Comparison of ENCODE assay signal across 24 cellular contexts in genomic region chr12:95974358-95974757, GRCh38. TPM values are rescaled to one million over a fixed set of nuclear protein-coding genes. Genes with fewer than 3 reads are reported as not detected.
A peak's percentile ranks its signal among the peaks of the same experiment; 100 is the strongest.
DNase-seq lines count a peak whose midpoint lies in the region; ATAC-seq, FAIRE-seq and TF ChIP-seq lines count a peak whose summit lies in the region.
"Had no signal": no experiment of that assay in that cellular context is flagged by ENCODE, and none has a peak within 500 bp of the region (broad histone marks: within the 10 kb centered on the region; RNA-seq: fewer than 3 reads in every experiment).

No MANE protein-coding gene starts in this region.

- no peaks in the 10 kb centered on the region for H3K36me3 ChIP-seq in HepG2 (replicated peaks in 1 of 2; ENCODE audit: control insufficient read depth in 1 of 2, insufficient read depth in 2 of 2, low read length in 2 of 2)
- peaks cover 0 to 8% (median 4%) of the 10 kb centered on the region in 4 donors for H3K36me3 ChIP-seq in right lobe of liver
- no peaks in the 10 kb centered on the region for H3K36me3 ChIP-seq in esophagus muscularis mucosa
- H3K36me3 ChIP-seq in breast epithelium: no peaks in the 10 kb centered on the region

- no peak overlapping the region for H2AFZ ChIP-seq in HepG2 (ENCODE audit: low read length)
- H2AFZ ChIP-seq: GM23248 had no signal

- H3K4me2 ChIP-seq in HepG2 (ENCODE audit: low read depth, low read length): peak overlapping the region; percentile 74
- H3K4me2 ChIP-seq: A549 had no signal

- H3K27me3 Mint-ChIP-seq in progenitor cell of endocrine pancreas: peaks cover 4% of the 10 kb centered on the region
- H3K27me3 Mint-ChIP-seq: CD4-positive, alpha-beta memory T cell had no signal

- no peak overlapping the region for H3K4me3 Mint-ChIP-seq in progenitor cell of endocrine pancreas (ENCODE audit: low read depth)
- H3K4me3 Mint-ChIP-seq: CD4-positive, alpha-beta memory T cell had no signal

- H3K4me1 ChIP-seq in HepG2 (ENCODE audit: insufficient read depth, low read length) (peaks cover 83% of the 10 kb centered on the region), right lobe of liver (peaks cover 0 to 67% (median 13%) of the 10 kb centered on the region in 4 donors), esophagus muscularis mucosa (no peaks in the 10 kb centered on the region), breast epithelium (no peaks in the 10 kb centered on the region)
- H3K4me1 ChIP-seq: A549 had no signal

- TF ChIP-seq EP300 in HepG2 (IDR thresholded peaks at IDR 0.05; ENCODE audit: low read depth in 2 of 2, low read length in 2 of 2) (peak; percentile 73 to 98; a peak in 3 of 4 replicates), HepG2 (CRISPR knock-in tag; IDR thresholded peaks at IDR 0.05; ENCODE audit: borderline replicate concordance) (peak; percentile 83; the same call in 1 of the 2 replicates), esophagus muscularis mucosa (IDR thresholded peaks at IDR 0.05) (no peak)

- in situ Hi-C loops in HepG2 (cut with HindIII; ENCODE audit: extremely low pct_ligation_motif_present, low pct_unique_long_range_greater_than_20kb): no loop called here

- H3K36me3 Mint-ChIP-seq in progenitor cell of endocrine pancreas (ENCODE audit: insufficient read depth): no peaks in the 10 kb centered on the region
- H3K36me3 Mint-ChIP-seq: CD4-positive, alpha-beta memory T cell had no signal

- FAIRE-seq in HepG2 (lab: Jason Lieb, UNC): peak; percentile 77
- FAIRE-seq: A549, G401.6, GM12892, H1 had no signal

- H3K9me3 Mint-ChIP-seq in progenitor cell of endocrine pancreas (ENCODE audit: low read depth): no peaks in the 10 kb centered on the region
- H3K9me3 Mint-ChIP-seq: CD4-positive, alpha-beta memory T cell had no signal

- no peaks in the 10 kb centered on the region for H4K20me1 ChIP-seq in HepG2 (ENCODE audit: insufficient read depth, low read length)

- H3K4me3 ChIP-seq in HepG2 (replicated peaks in 1 of 3; ENCODE audit: insufficient read depth in 1 of 3, low read depth in 2 of 3, low read length in 3 of 3): peak overlapping the region in 1 of 3 experiments; percentile 28; a peak in 2 of 6 replicates
- no peak overlapping the region for H3K4me3 ChIP-seq in right lobe of liver
- H3K4me3 ChIP-seq in esophagus muscularis mucosa: no peak overlapping the region
- no peak overlapping the region for H3K4me3 ChIP-seq in breast epithelium
- H3K4me3 ChIP-seq: A549, GM23248 had no signal

- no peak for TF ChIP-seq CTCF in HepG2 (CRISPR knock-in tag; IDR thresholded peaks at IDR 0.05)
- no peak for TF ChIP-seq CTCF in right lobe of liver (IDR thresholded peaks at IDR 0.05)
- no peak for TF ChIP-seq CTCF in progenitor cell of endocrine pancreas (IDR thresholded peaks at IDR 0.05; ENCODE audit: unreplicated experiment)
- no peak for TF ChIP-seq CTCF in esophagus muscularis mucosa (IDR thresholded peaks at IDR 0.05)
- no peak for TF ChIP-seq CTCF in breast epithelium (IDR thresholded peaks at IDR 0.05)

- WGBS in HepG2 (ENCODE audit: low lambda C conversion rate): 6% methylated on average over 2 of the region's 2 CpGs
- WGBS in right lobe of liver (ENCODE audit: insufficient coverage, low coverage, low lambda C conversion rate, missing lambda C conversion rate): 26% methylated on average over 2 of the region's 2 CpGs
- WGBS in esophagus muscularis mucosa: 22% methylated on average over 2 of the region's 2 CpGs

- no peaks in the 10 kb centered on the region for H3K79me2 ChIP-seq in HepG2 (ENCODE audit: insufficient read depth, low read length)

- TF ChIP-seq POLR2A in HepG2 (IDR thresholded peaks at IDR 0.05; ENCODE audit: insufficient read depth in 1 of 2, low read depth in 2 of 2, low read length in 2 of 2) (no peak), right lobe of liver (IDR thresholded peaks at IDR 0.05) (no peak), esophagus muscularis mucosa (IDR thresholded peaks at IDR 0.05; ENCODE audit: low read depth) (no peak), breast epithelium (IDR thresholded peaks at IDR 0.05) (no peak)

- BruUV-seq in HepG2 (replicated peaks; lab: Mats Ljungman, UMichigan): no TSS peak

- no peak for TF ChIP-seq RAD21 in HepG2 (CRISPR knock-in tag; IDR thresholded peaks at IDR 0.05)

- peak; percentile 82 for ATAC-seq in HepG2
- no peak for ATAC-seq in right lobe of liver
- ATAC-seq: A549 had no signal

- DNase-seq in HepG2 (ENCODE audit: low spot score): peak; percentile 86
- no peak for DNase-seq in right lobe of liver
- peak; percentile 21 for DNase-seq in left kidney (ENCODE audit: low read depth, low spot score)
- no peak for DNase-seq in progenitor cell of endocrine pancreas (ENCODE audit: low spot score, unreplicated experiment)
- no peak for DNase-seq in A172 (ENCODE audit: low spot score)
- DNase-seq in esophagus muscularis mucosa (ENCODE audit: extremely low spot score): no peak
- no peak for DNase-seq in breast epithelium (ENCODE audit: low spot score in 2 of 2)
- DNase-seq: ACHN; AML-193; C1 segment of cervical spinal cord; Calu3; CD4-positive, alpha-beta memory T cell; COR-L47; DMS53; DMS79 treated with DMSO at 0.1 percent for 48 hours; GM23248; H7; HCEC 1CT had no signal

- CTCF ChIA-PET in HepG2 (lab: Yijun Ruan, JAX; ENCODE audit: low intra/inter-chr PET ratio, low total read pairs): no interaction called here

- H3K27ac ChIP-seq in HepG2 (ENCODE audit: extremely low read length, insufficient read depth, low read length) (peak overlapping the region; percentile 74), right lobe of liver (peak overlapping the region in 1 of 3 donors; percentile 77), esophagus muscularis mucosa (replicated peaks in 1 of 4) (no peak overlapping the region), breast epithelium (no peak overlapping the region)
- H3K27ac ChIP-seq: 22Rv1, A549, GM23248 had no signal

- peaks cover 15% of the 10 kb centered on the region for H3K4me1 Mint-ChIP-seq in progenitor cell of endocrine pancreas (ENCODE audit: low read depth)
- H3K4me1 Mint-ChIP-seq: CD4-positive, alpha-beta memory T cell had no signal

- intact Hi-C loops in HepG2 (cut with micrococcal nuclease; ENCODE audit: unreplicated experiment): loop anchor here (1.0 kb wide), 1 partner anchor 8 kb away; no protein-coding TSS in a partner anchor
- intact Hi-C loops in right lobe of liver (cut with DNase I): no loop called here
- intact Hi-C loops in esophagus muscularis mucosa (cut with DNase I): no loop called here
- intact Hi-C loops in breast epithelium (cut with DNase I; ENCODE audit: low total_unique reads): no loop called here

- peak overlapping the region; percentile 47; the same call in 1 of the 2 replicates for H3K9ac ChIP-seq in HepG2 (ENCODE audit: insufficient read depth, low read depth, low read length)
- H3K9ac ChIP-seq: GM23248 had no signal

- POLR2A ChIA-PET in HepG2 (lab: Yijun Ruan, JAX): interaction anchor here (0.7 to 7.0 kb wide), 8 partner anchors 8 to 56 kb away, joined by 3 to 92 read pairs (median 6); partner anchors contain the start of genes AMDHD1, CCDC38 and HAL

- H3K9me3 ChIP-seq in HepG2 (ENCODE audit: low read length) (no peaks in the 10 kb centered on the region), right lobe of liver (no peaks in the 10 kb centered on the region), esophagus muscularis mucosa (no peaks in the 10 kb centered on the region), breast epithelium (no peaks in the 10 kb centered on the region)
- H3K9me3 ChIP-seq: A549 had no signal

- H3K27me3 ChIP-seq in HepG2 (ENCODE audit: control insufficient read depth in 1 of 2, insufficient read depth in 2 of 2, low read length in 2 of 2): no peaks in the 10 kb centered on the region
- no peaks in the 10 kb centered on the region for H3K27me3 ChIP-seq in right lobe of liver
- H3K27me3 ChIP-seq in esophagus muscularis mucosa: no peaks in the 10 kb centered on the region
- H3K27me3 ChIP-seq in breast epithelium: no peaks in the 10 kb centered on the region

- H3K27ac Mint-ChIP-seq in progenitor cell of endocrine pancreas: peak overlapping the region; percentile 76

RNA-seq across cellular contexts. Expression of gene HAL, which starts 21.8 kb away (rescaled TPM):
- total RNA-seq in HepG2 (2016; rRNA removed; fragmentation: Illumina TruSeq; extraction: Trizol): 0.56 and 0.89 TPM in 2 replicates
- total RNA-seq in HepG2 (2016; cell fraction: cytosol; rRNA removed; fragmentation: Illumina TruSeq; extraction: Trizol; ENCODE audit: low read depth): 0.10 and 0.26 TPM in 2 replicates
- 0.58 and 1.1 TPM in 2 replicates for total RNA-seq in HepG2 (2016; cell fraction: insoluble cytoplasmic fraction; rRNA removed; fragmentation: Illumina TruSeq; extraction: Trizol)
- total RNA-seq in HepG2 (2016; cell fraction: membrane; rRNA removed; fragmentation: Illumina TruSeq; extraction: Trizol): 0.22 and 0.59 TPM in 2 replicates
- total RNA-seq in HepG2 (2016; cell fraction: nucleus; rRNA removed; fragmentation: Illumina TruSeq; extraction: Trizol): 1.8 and 2.1 TPM in 2 replicates
- polyA plus RNA-seq in HepG2 (2011; rRNA removed): 37.8 and 63.7 TPM in 2 replicates
- 17.0 and 30.5 TPM in 2 replicates for polyA plus RNA-seq in HepG2 (2011; cell fraction: cytosol; rRNA removed)
- 159 and 187 TPM in 2 replicates for polyA plus RNA-seq in HepG2 (2011; cell fraction: nucleus; rRNA removed)
- 38.1 and 88.4 TPM in 2 replicates for polyA plus RNA-seq in HepG2 (2012)
- 0.11 TPM in 2 replicates for polyA plus RNA-seq in HepG2 (2016; cell fraction: cytosol; fragmentation: Illumina TruSeq; extraction: Trizol; ENCODE audit: low read depth)
- 0.50 and 0.67 TPM in 2 replicates for polyA plus RNA-seq in HepG2 (2016; cell fraction: insoluble cytoplasmic fraction; fragmentation: Illumina TruSeq; extraction: Trizol; ENCODE audit: low read depth)
- polyA plus RNA-seq in HepG2 (2016; cell fraction: membrane; fragmentation: Illumina TruSeq; extraction: Trizol; ENCODE audit: low read depth): 0.20 and 0.25 TPM in 2 replicates
- polyA plus RNA-seq in HepG2 (2016; cell fraction: nucleus; fragmentation: Illumina TruSeq; extraction: Trizol; ENCODE audit: insufficient read depth, low read depth): 1.8 and 2.3 TPM in 2 replicates
- 3.5 and 84.7 TPM in 2 replicates for polyA minus RNA-seq in HepG2 (2011; rRNA and poly(A)+ RNA removed; ENCODE audit: low replicate concordance)
- 24.7 and 49.8 TPM in 2 replicates for polyA minus RNA-seq in HepG2 (2011; cell fraction: cytosol; rRNA and poly(A)+ RNA removed)
- 65.0 and 124 TPM in 2 replicates for polyA minus RNA-seq in HepG2 (2011; cell fraction: nucleus; rRNA and poly(A)+ RNA removed)
- total RNA-seq in right lobe of liver: 100 to 1,000 TPM in 5 of 6 experiments, 10 to 100 TPM in 1; 95.8 to 190 (median 174) TPM
- 0.46 and 0.49 TPM in 2 replicates for total RNA-seq in progenitor cell of endocrine pancreas
- not detected in 2 replicates for total RNA-seq in A172 (2014; rRNA removed; shearing (Covaris generic))
- 1 to 10 TPM in 1 of 4 donors, not detected in 3; 1.2 TPM for total RNA-seq in esophagus muscularis mucosa
- 1 to 10 TPM in 1 of 3 donors, under 1 TPM in 2; 0.59 to 4.3 (median 0.98) TPM for total RNA-seq in breast epithelium
- total RNA-seq: GM23248 had no signal
- polyA plus RNA-seq: CD4-positive, alpha-beta memory T cell; GM23248 had no signal

RNA-seq across cellular contexts. Expression of gene AMDHD1, which starts 31.2 kb away (rescaled TPM):
- total RNA-seq in HepG2 (2016; rRNA removed; fragmentation: Illumina TruSeq; extraction: Trizol): 6.2 and 6.5 TPM in 2 replicates
- total RNA-seq in HepG2 (2016; cell fraction: cytosol; rRNA removed; fragmentation: Illumina TruSeq; extraction: Trizol; ENCODE audit: low read depth): 0.91 and 1.2 TPM in 2 replicates
- 6.5 and 6.7 TPM in 2 replicates for total RNA-seq in HepG2 (2016; cell fraction: insoluble cytoplasmic fraction; rRNA removed; fragmentation: Illumina TruSeq; extraction: Trizol)
- total RNA-seq in HepG2 (2016; cell fraction: membrane; rRNA removed; fragmentation: Illumina TruSeq; extraction: Trizol): 2.3 and 2.7 TPM in 2 replicates
- 4.1 and 7.2 TPM in 2 replicates for total RNA-seq in HepG2 (2016; cell fraction: nucleus; rRNA removed; fragmentation: Illumina TruSeq; extraction: Trizol)
- polyA plus RNA-seq in HepG2 (2011; rRNA removed): 29.6 and 31.5 TPM in 2 replicates
- polyA plus RNA-seq in HepG2 (2011; cell fraction: cytosol; rRNA removed): 16.5 and 18.2 TPM in 2 replicates
- polyA plus RNA-seq in HepG2 (2011; cell fraction: nucleus; rRNA removed): 119 and 127 TPM in 2 replicates
- 21.2 and 31.4 TPM in 2 replicates for polyA plus RNA-seq in HepG2 (2012)
- polyA plus RNA-seq in HepG2 (2016; cell fraction: cytosol; fragmentation: Illumina TruSeq; extraction: Trizol; ENCODE audit: low read depth): 0.93 and 1.1 TPM in 2 replicates
- polyA plus RNA-seq in HepG2 (2016; cell fraction: insoluble cytoplasmic fraction; fragmentation: Illumina TruSeq; extraction: Trizol; ENCODE audit: low read depth): 6.7 and 6.9 TPM in 2 replicates
- polyA plus RNA-seq in HepG2 (2016; cell fraction: membrane; fragmentation: Illumina TruSeq; extraction: Trizol; ENCODE audit: low read depth): 1.9 and 2.6 TPM in 2 replicates
- polyA plus RNA-seq in HepG2 (2016; cell fraction: nucleus; fragmentation: Illumina TruSeq; extraction: Trizol; ENCODE audit: insufficient read depth, low read depth): 16.1 and 17.7 TPM in 2 replicates
- polyA minus RNA-seq in HepG2 (2011; rRNA and poly(A)+ RNA removed; ENCODE audit: low replicate concordance): 1.8 and 25.6 TPM in 2 replicates
- 8.2 and 13.4 TPM in 2 replicates for polyA minus RNA-seq in HepG2 (2011; cell fraction: cytosol; rRNA and poly(A)+ RNA removed)
- 15.7 and 18.8 TPM in 2 replicates for polyA minus RNA-seq in HepG2 (2011; cell fraction: nucleus; rRNA and poly(A)+ RNA removed)
- total RNA-seq in right lobe of liver: 10 to 100 TPM; 41.4 to 97.8 (median 69.1) TPM
- 0.41 and 0.53 TPM in 2 replicates for total RNA-seq in progenitor cell of endocrine pancreas
- 0.65 and 0.79 TPM in 2 replicates for total RNA-seq in A172 (2014; rRNA removed; shearing (Covaris generic))
- under 1 TPM in 3 of 4 donors, not detected in 1; 0.17 to 0.66 (median 0.52) TPM for total RNA-seq in esophagus muscularis mucosa
- total RNA-seq in breast epithelium: 1 to 10 TPM in 2 of 3 donors, under 1 TPM in 1; 0.98 to 2.8 (median 1.3) TPM
- total RNA-seq: H1 had no signal

RNA-seq across cellular contexts. Expression of gene CCDC38, which starts 31.9 kb away (rescaled TPM):
- total RNA-seq in HepG2 (2016; rRNA removed; fragmentation: Illumina TruSeq; extraction: Trizol) (0.18 and 0.24 TPM in 2 replicates), right lobe of liver (1 to 10 TPM in 2 of 6 experiments, under 1 TPM in 4; 0.19 to 1.8 (median 0.89) TPM), progenitor cell of endocrine pancreas (not detected in 2 replicates), esophagus muscularis mucosa (under 1 TPM in 1 of 4 donors, not detected in 3; 0.17 TPM), breast epithelium (under 1 TPM in 1 of 3 donors, not detected in 2; 0.73 TPM)
- 0.10 and 0.18 TPM in 2 replicates for total RNA-seq in HepG2 (2016; cell fraction: cytosol; rRNA removed; fragmentation: Illumina TruSeq; extraction: Trizol; ENCODE audit: low read depth)
- total RNA-seq in HepG2 (2016; cell fraction: insoluble cytoplasmic fraction; rRNA removed; fragmentation: Illumina TruSeq; extraction: Trizol): 0.18 and 0.22 TPM in 2 replicates
- 0.24 and 0.53 TPM in 2 replicates for total RNA-seq in HepG2 (2016; cell fraction: membrane; rRNA removed; fragmentation: Illumina TruSeq; extraction: Trizol)
- total RNA-seq in HepG2 (2016; cell fraction: nucleus; rRNA removed; fragmentation: Illumina TruSeq; extraction: Trizol): 0.22 and 0.31 TPM in 2 replicates
- polyA plus RNA-seq in HepG2 (2011; rRNA removed): 0.30 and 0.32 TPM in 2 replicates
- polyA plus RNA-seq in HepG2 (2011; cell fraction: cytosol; rRNA removed): 0.13 and 0.35 TPM in 2 replicates
- 0.13 and 0.17 TPM in 2 replicates for polyA plus RNA-seq in HepG2 (2011; cell fraction: nucleus; rRNA removed)
- polyA plus RNA-seq in HepG2 (2012): 0.36 and 0.39 TPM in 2 replicates
- 0.05 and 0.08 TPM in 2 replicates for polyA plus RNA-seq in HepG2 (2016; cell fraction: cytosol; fragmentation: Illumina TruSeq; extraction: Trizol; ENCODE audit: low read depth)
- 0.29 and 0.36 TPM in 2 replicates for polyA plus RNA-seq in HepG2 (2016; cell fraction: insoluble cytoplasmic fraction; fragmentation: Illumina TruSeq; extraction: Trizol; ENCODE audit: low read depth)
- polyA plus RNA-seq in HepG2 (2016; cell fraction: membrane; fragmentation: Illumina TruSeq; extraction: Trizol; ENCODE audit: low read depth): 0.17 and 0.19 TPM in 2 replicates
- polyA plus RNA-seq in HepG2 (2016; cell fraction: nucleus; fragmentation: Illumina TruSeq; extraction: Trizol; ENCODE audit: insufficient read depth, low read depth): 0.35 and 0.41 TPM in 2 replicates
- 0.16 TPM in 1 of 2 replicates, not detected in the other for polyA minus RNA-seq in HepG2 (2011; rRNA and poly(A)+ RNA removed; ENCODE audit: low replicate concordance)
- 0.35 TPM in 1 of 2 replicates, not detected in the other for polyA minus RNA-seq in HepG2 (2011; cell fraction: cytosol; rRNA and poly(A)+ RNA removed)
- polyA minus RNA-seq in HepG2 (2011; cell fraction: nucleus; rRNA and poly(A)+ RNA removed): 0.26 and 1.1 TPM in 2 replicates
- 0.07 TPM in 1 of 2 replicates, not detected in the other for total RNA-seq in A172 (2014; rRNA removed; shearing (Covaris generic))
- total RNA-seq: Calu3, H1, H7 had no signal
- polyA plus RNA-seq: BJ, H1 had no signal

Comparison
In these comparisons a context has a peak if more than half of its experiments do, and no peak if none do; other contexts are left out.
1. DNase-seq: peak in HepG2 (single experiment) and left kidney (single experiment); none in right lobe of liver (0 of 3), progenitor cell of endocrine pancreas (single experiment), A172 (single experiment), esophagus muscularis mucosa (single experiment) and breast epithelium (0 of 2).
2. RNA of gene HAL, which starts 21.8 kb away (total RNA-seq): 95.8 to 190 TPM in right lobe of liver; 0.59 to 4.3 TPM in breast epithelium, 0.10 to 2.1 TPM in HepG2, 0.46 to 0.49 TPM in progenitor cell of endocrine pancreas, 1.2 TPM in esophagus muscularis mucosa and not detected in A172; every median in the first group is over 10 times any median in the second.